In genomic region chr9:107513464-107514092, GRCh38 we compare ENCODE assay signal across 2 cellular contexts.
TF ChIP-seq lines count a peak whose summit lies in the region.

No MANE protein-coding gene starts in this region.

TF ChIP-seq in A549, 52 proteins besides CTCF, POLR2A, EP300 and RAD21:
- TF ChIP-seq TP53 (CRISPR knock-in tag; IDR thresholded peaks at IDR 0.05) (no peak), PHF8 (IDR thresholded peaks at IDR 0.05; ENCODE audit: borderline replicate concordance, low read depth) (no peak), CHD4 (IDR thresholded peaks at IDR 0.05; ENCODE audit: borderline replicate concordance) (no peak), HMGXB4 (CRISPR knock-in tag; IDR thresholded peaks at IDR 0.05; ENCODE audit: borderline replicate concordance) (no peak), ATOH8 (CRISPR knock-in tag; IDR thresholded peaks at IDR 0.05; ENCODE audit: low read depth) (no peak), RNF2 (IDR thresholded peaks at IDR 0.05; ENCODE audit: borderline replicate concordance, low read depth) (no peak), ZC3H11A (IDR thresholded peaks at IDR 0.05) (no peak), HOXB13 (CRISPR knock-in tag; IDR thresholded peaks at IDR 0.05; ENCODE audit: low read depth) (no peak), MAX (IDR thresholded peaks at IDR 0.05) (no peak), FOXS1 (CRISPR knock-in tag; IDR thresholded peaks at IDR 0.05) (no peak), EHF (CRISPR knock-in tag; IDR thresholded peaks at IDR 0.05) (no peak), JUN (IDR thresholded peaks at IDR 0.05) (no peak), GATA3 (IDR thresholded peaks at IDR 0.05; ENCODE audit: borderline replicate concordance) (no peak)

TF ChIP-seq in K562, 482 proteins besides CTCF, POLR2A, EP300 and RAD21 (continued from another document):
- peak; percentile 67; the same call in 1 of the 2 replicates for TF ChIP-seq HMBOX1 (IDR thresholded peaks at IDR 0.05)
- TF ChIP-seq NKRF (IDR thresholded peaks at IDR 0.05; ENCODE audit: borderline replicate concordance): no peak
- TF ChIP-seq ZC3H8 (IDR thresholded peaks at IDR 0.05): no peak
- TF ChIP-seq XRCC3 (IDR thresholded peaks at IDR 0.05): no peak
